Comparison of ENCODE assay signal across 8 cellular contexts in genomic region chr7:37920619-37921339, GRCh38. TPM values are rescaled to one million over a fixed set of nuclear protein-coding genes. Genes with fewer than 3 reads are reported as not detected.
DNase-seq lines count a peak whose midpoint lies in the region; ATAC-seq, FAIRE-seq and TF ChIP-seq lines count a peak whose summit lies in the region.

Gene EPDR1, plus strand, starts transcription at chr7:37920640. Its CDS starts 300 bp downstream, at chr7:37920940.

- no peak within 1 kb of the TSS for H2BK5ac ChIP-seq in H9 (ENCODE audit: insufficient read length, low read length)

- H3K56ac ChIP-seq in H9 (ENCODE audit: insufficient read length, low read depth, low read length) = no peak within 1 kb of the TSS

- H3K27ac Mint-ChIP-seq in activated CD4-positive, alpha-beta T cell treated with anti-CD3 and anti-CD28 coated beads, Interleukin-2, amount 10 ng/mL, durations not matched to agents 24 days and 14 days = no peak within 1 kb of the TSS
- no peak within 1 kb of the TSS for H3K27ac Mint-ChIP-seq in H9
- peak within 1 kb of the TSS in 2 of 6 donors; percentile 35 to 79 for H3K27ac Mint-ChIP-seq in naive B cell

- H3K4me1 ChIP-seq in H9 (ENCODE audit: insufficient read depth, low read length) = no peaks in the 10 kb centered on the region

- ATAC-seq in naive B cell (ENCODE audit: low read depth in 2 of 2) = peak; percentile 78 to 82

- H3K27ac ChIP-seq in H9 (ENCODE audit: insufficient read length, low read depth, low read length) (no peak within 1 kb of the TSS), VCaP (peak within 1 kb of the TSS; percentile 97)

- no peak within 1 kb of the TSS for H3T11ph ChIP-seq in H9 (ENCODE audit: low read length)

- H3K4me3 ChIP-seq in fibroblast of mammary gland (ENCODE audit: control insufficient read depth, low read depth, low read length) = peak within 1 kb of the TSS; percentile 55

- intact Hi-C loops in activated CD4-positive, alpha-beta T cell treated with anti-CD3 and anti-CD28 coated beads, Interleukin-2, amount 10 ng/mL, durations not matched to agents 24 days and 14 days (cut with micrococcal nuclease) = no loop called here

- no peaks in the 10 kb centered on the region for H3K9me3 Mint-ChIP-seq in activated CD4-positive, alpha-beta T cell treated with anti-CD3 and anti-CD28 coated beads, Interleukin-2, amount 10 ng/mL, durations not matched to agents 24 days and 14 days
- H3K9me3 Mint-ChIP-seq in H9 = peaks cover 1 to 5% of the 10 kb centered on the region in 2 experiments; a peak in 3 of 5 replicates
- peaks cover 0 to 9% (median 4%) of the 10 kb centered on the region in 7 donors for H3K9me3 Mint-ChIP-seq in naive B cell

- peak within 1 kb of the TSS; percentile 87 for H3K4me2 ChIP-seq in H9 (ENCODE audit: insufficient read depth, insufficient read length, low read length)

- H3K9ac ChIP-seq in H9 (ENCODE audit: extremely low read depth, insufficient read length, low read length) = peak within 1 kb of the TSS; percentile 55

- H3K18ac ChIP-seq in H9 (ENCODE audit: insufficient read length, low read depth, low read length) = peak within 1 kb of the TSS; percentile 77

- no peaks in the 10 kb centered on the region for H3K36me3 Mint-ChIP-seq in activated CD4-positive, alpha-beta T cell treated with anti-CD3 and anti-CD28 coated beads, Interleukin-2, amount 10 ng/mL, durations not matched to agents 24 days and 14 days (ENCODE audit: low read depth)
- H3K36me3 Mint-ChIP-seq in H9 (ENCODE audit: insufficient read depth in 1 of 3, low read depth in 3 of 3) = peaks cover 0 to 2% (median 2%) of the 10 kb centered on the region in 3 experiments; a peak in 2 of 7 replicates
- peaks cover 0 to 10% of the 10 kb centered on the region in 2 donors for H3K36me3 Mint-ChIP-seq in naive B cell

- peaks cover 9% of the 10 kb centered on the region for H3K4me1 Mint-ChIP-seq in activated CD4-positive, alpha-beta T cell treated with anti-CD3 and anti-CD28 coated beads, Interleukin-2, amount 10 ng/mL, durations not matched to agents 24 days and 14 days
- H3K4me1 Mint-ChIP-seq in H9 (peaks cover 16 to 21% of the 10 kb centered on the region in 2 experiments), naive B cell (peaks cover 17 to 27% (median 27%) of the 10 kb centered on the region in 3 donors)

- peaks cover 7% of the 10 kb centered on the region; the same call in 1 of the 2 replicates for H3K27me3 ChIP-seq in H9 (ENCODE audit: insufficient read depth, low read length)

- H4K20me1 ChIP-seq in H9 (ENCODE audit: control insufficient read depth, insufficient read depth, insufficient read length) = no peaks in the 10 kb centered on the region

- H3K79me2 ChIP-seq in H9 (ENCODE audit: insufficient read depth, low read length) = no peaks in the 10 kb centered on the region

- H2AFZ ChIP-seq in H9 (ENCODE audit: low read length) = no peak within 1 kb of the TSS

- no CpG with 5 or more reads among the region's 62 CpGs for WGBS in H9 (ENCODE audit: extremely low coverage, insufficient read length, low lambda C conversion rate)

- H2BK20ac ChIP-seq in H9 (ENCODE audit: low read depth, low read length, poor library complexity, severe bottlenecking) = no peak within 1 kb of the TSS

- H3K14ac ChIP-seq in H9 (ENCODE audit: insufficient read depth, low read length) = peak within 1 kb of the TSS; percentile 59

- H2BK15ac ChIP-seq in H9 (ENCODE audit: low read depth, low read length) = no peak within 1 kb of the TSS

- no peak within 1 kb of the TSS for H2BK120ac ChIP-seq in H9 (ENCODE audit: low read depth, low read length, poor library complexity, severe bottlenecking)

- peaks cover 57% of the 10 kb centered on the region for H3K27me3 Mint-ChIP-seq in activated CD4-positive, alpha-beta T cell treated with anti-CD3 and anti-CD28 coated beads, Interleukin-2, amount 10 ng/mL, durations not matched to agents 24 days and 14 days
- H3K27me3 Mint-ChIP-seq in H9 (ENCODE audit: low read depth) (peaks cover 56% of the 10 kb centered on the region), naive B cell (peaks cover 34 to 67% (median 58%) of the 10 kb centered on the region in 3 donors)

- H4K8ac ChIP-seq in H9 (replicated peaks; ENCODE audit: insufficient read length, low read depth, low read length) = no peak within 1 kb of the TSS

- no peak within 1 kb of the TSS for H2AK5ac ChIP-seq in H9 (ENCODE audit: insufficient read length, low read length)

- H3K4ac ChIP-seq in H9 (ENCODE audit: low read depth, low read length) = no peak within 1 kb of the TSS

- peaks cover 20% of the 10 kb centered on the region for H3K23me2 ChIP-seq in H9 (ENCODE audit: insufficient read length, low read depth, low read length, poor library complexity, severe bottlenecking)

- FAIRE-seq in urothelium cell line (lab: Jason Lieb, UNC) = peak; percentile 23

- H3K23ac ChIP-seq in H9 (ENCODE audit: insufficient read length, low read depth, low read length) = no peak within 1 kb of the TSS

- H3K9me3 ChIP-seq in H9 (ENCODE audit: control insufficient read depth, low read depth, low read length) = no peaks in the 10 kb centered on the region

- H4K91ac ChIP-seq in H9 (ENCODE audit: insufficient read length, low read depth, low read length) = no peak within 1 kb of the TSS

- no peak within 1 kb of the TSS for H2BK12ac ChIP-seq in H9 (ENCODE audit: insufficient read length, low read depth, low read length)

- peak within 1 kb of the TSS; percentile 65 for H3K4me3 Mint-ChIP-seq in activated CD4-positive, alpha-beta T cell treated with anti-CD3 and anti-CD28 coated beads, Interleukin-2, amount 10 ng/mL, durations not matched to agents 24 days and 14 days
- peak within 1 kb of the TSS; percentile 81 to 86 for H3K4me3 Mint-ChIP-seq in H9
- H3K4me3 Mint-ChIP-seq in naive B cell = peak within 1 kb of the TSS; percentile 77 to 94 (median 86)

- H4K5ac ChIP-seq in H9 (ENCODE audit: insufficient read length, low read depth, low read length) = no peak within 1 kb of the TSS

- DNase-seq in activated CD4-positive, alpha-beta T cell treated with anti-CD3 and anti-CD28 coated beads, Interleukin-2, amount 10 ng/mL, durations not matched to agents 24 days and 14 days = peak; percentile 57
- no peak for DNase-seq in activated CD4-positive, alpha-beta T cell treated with anti-CD3 and anti-CD28 coated beads for 1 hour
- DNase-seq in H9 = peak; percentile 75
- DNase-seq in MV-4-11 (lab: John Stamatoyannopoulos, UW) = peak; percentile 71
- DNase-seq in fibroblast of mammary gland (ENCODE audit: low read depth) = no peak
- peak; percentile 28 for DNase-seq in naive B cell
- peak; percentile 81 for DNase-seq in urothelium cell line (ENCODE audit: low spot score)

- TF ChIP-seq CTCF in H9 (conservative IDR thresholded peaks at IDR 0.05) = peak; percentile 43; the same call in 2 of the 3 replicates
- TF ChIP-seq CTCF in VCaP (conservative IDR thresholded peaks at IDR 0.05) = peak; percentile 73
- TF ChIP-seq CTCF in fibroblast of mammary gland (conservative IDR thresholded peaks at IDR 0.05; ENCODE audit: control insufficient read depth, insufficient read depth, low read depth, low read length) = no peak

- no peaks in the 10 kb centered on the region for H3K79me1 ChIP-seq in H9 (ENCODE audit: insufficient read depth, low read depth, low read length, poor library complexity, severe bottlenecking)

RNA-seq across cellular contexts. Expression of gene EPDR1, which starts in this region (rescaled TPM):
- 0.36 and 0.54 TPM in 2 replicates for total RNA-seq in activated CD4-positive, alpha-beta T cell treated with anti-CD3 and anti-CD28 coated beads, Interleukin-2, amount 10 ng/mL, durations not matched to agents 24 days and 14 days
- 5.3 and 6.1 TPM in 2 replicates for total RNA-seq in H9 (2021)
- under 1 TPM in 2 of 6 donors, not detected in 4; 0.41 to 0.48 TPM for polyA plus RNA-seq in naive B cell (ENCODE audit: low read depth in 6 of 6)

Comparison
In these comparisons a context has a peak if more than half of its experiments do, and no peak if none do; other contexts are left out.
1. Peak in DNase-seq in activated CD4-positive, alpha-beta T cell treated with anti-CD3 and anti-CD28 coated beads, Interleukin-2, amount 10 ng/mL, durations not matched to agents 24 days and 14 days; RNA of the gene not detected or under 1 TPM.
2. Peak in DNase-seq and ATAC-seq in naive B cell; RNA of the gene not detected or under 1 TPM.
3. DNase-seq: peak in H9 (single experiment), MV-4-11 (single experiment) and urothelium cell line (single experiment); none in activated CD4-positive, alpha-beta T cell treated with anti-CD3 and anti-CD28 coated beads for 1 hour (single experiment) and fibroblast of mammary gland (single experiment).
4. Peak in every context shown above with its lines, with median percentiles within 50 percentile points of each other: H3K4me3 Mint-ChIP-seq.